In the genomic region with DNA sequence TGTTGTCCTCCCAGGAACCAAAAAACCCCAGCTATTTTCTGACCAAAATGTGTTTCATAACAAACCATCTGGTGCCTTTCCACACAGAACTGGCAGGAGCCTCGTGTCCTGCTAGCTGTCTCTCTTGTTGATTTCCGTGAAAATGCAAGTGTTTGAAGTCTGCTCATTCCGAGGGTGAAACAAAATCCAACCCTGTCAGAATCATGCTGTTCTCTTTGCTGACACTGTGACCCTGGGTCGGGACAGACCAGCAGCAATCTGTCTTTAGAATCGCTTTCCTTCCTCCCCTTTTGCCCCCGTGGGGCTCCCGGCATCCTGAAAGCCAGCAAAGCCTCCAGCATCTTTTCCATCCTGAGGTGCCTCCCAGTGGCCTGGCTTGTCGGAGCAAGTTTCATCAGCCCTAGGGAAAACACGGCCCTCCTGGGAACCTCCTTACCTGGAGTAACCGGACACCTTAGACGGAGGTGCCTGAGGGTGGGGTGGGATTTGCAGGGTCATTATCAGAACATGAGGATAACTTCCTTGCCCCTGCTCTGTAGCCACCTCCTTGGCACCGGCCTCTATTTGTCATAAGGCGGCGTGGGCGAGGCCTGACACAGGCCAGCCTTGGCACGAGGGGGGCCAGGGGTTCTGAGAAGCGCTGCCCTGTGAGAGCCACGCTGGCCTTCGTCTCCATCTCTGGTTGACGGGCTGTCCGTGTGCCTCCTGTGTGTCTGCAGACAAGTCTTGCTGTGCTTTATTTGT, we compare ENCODE assay signal across 8 cellular contexts. TPM values are rescaled to one million over a fixed set of nuclear protein-coding genes. Genes with fewer than 3 reads are reported as not detected.
DNase-seq lines count a peak whose midpoint lies in the region; ATAC-seq and TF ChIP-seq lines count a peak whose summit lies in the region.

No MANE protein-coding gene starts in this region.

- peaks cover 4% of the 10 kb centered on the region for H3F3A ChIP-seq in neural progenitor cell (ENCODE audit: low read depth)

- H3K36me3 Mint-ChIP-seq in endothelial cell (ENCODE audit: low read depth, unreplicated experiment) (peaks cover 12% of the 10 kb centered on the region), neural progenitor cell (no peaks in the 10 kb centered on the region)

- H3K27ac Mint-ChIP-seq in endothelial cell (ENCODE audit: unreplicated experiment): peak overlapping the region; percentile 78
- H3K27ac Mint-ChIP-seq in neural progenitor cell: peak overlapping the region; percentile 74

- H3K9me3 ChIP-seq in neural progenitor cell (ENCODE audit: low read depth): no peaks in the 10 kb centered on the region

- peaks cover 22% of the 10 kb centered on the region for H3K27me3 Mint-ChIP-seq in endothelial cell (ENCODE audit: unreplicated experiment)
- peaks cover 9% of the 10 kb centered on the region for H3K27me3 Mint-ChIP-seq in neural progenitor cell (ENCODE audit: insufficient read depth, low read depth)

- peak; percentile 85 for DNase-seq in DMS 273 treated with DMSO at 0.1 percent for 48 hours (lab: John Stamatoyannopoulos, UW)
- peak; percentile 86 for DNase-seq in NCI-H69 (lab: John Stamatoyannopoulos, UW)
- DNase-seq in endothelial cell (ENCODE audit: low spot score): no peak
- DNase-seq in neural progenitor cell (ENCODE audit: low spot score): peak; percentile 46
- no peak for DNase-seq in activated CD8-positive, alpha-beta memory T cell treated with anti-CD3 and anti-CD28 coated beads for 24 hours
- no peak for DNase-seq in activated CD4-positive, CD25-positive, alpha-beta regulatory T cell treated with anti-CD3 and anti-CD28 coated beads, Interleukin-2, amount 50 U/mL, for 72 hours

- H3K4me3 ChIP-seq in neural progenitor cell: no peak overlapping the region

- H3K36me3 ChIP-seq in neural progenitor cell: no peaks in the 10 kb centered on the region

- H3K4me1 Mint-ChIP-seq in endothelial cell (ENCODE audit: unreplicated experiment) (peaks cover 8% of the 10 kb centered on the region), neural progenitor cell (peaks cover 83% of the 10 kb centered on the region)

- H3K4me3 Mint-ChIP-seq in endothelial cell (ENCODE audit: unreplicated experiment) (peak overlapping the region; percentile 51), neural progenitor cell (peak overlapping the region; percentile 68)

- H3K9ac ChIP-seq in neural progenitor cell: no peak overlapping the region

- no peaks in the 10 kb centered on the region for H3K79me2 ChIP-seq in neural progenitor cell (ENCODE audit: low read depth)

- H3K27me3 ChIP-seq in neural progenitor cell: no peaks in the 10 kb centered on the region

- ATAC-seq in GM19395 (IDR thresholded peaks at IDR 0.05; ENCODE audit: unreplicated experiment) (no peak), HG02759 (IDR thresholded peaks at IDR 0.05; ENCODE audit: unreplicated experiment) (no peak)

- no peak for TF ChIP-seq CTCF in endothelial cell (IDR thresholded peaks at IDR 0.05; ENCODE audit: unreplicated experiment)
- no peak for TF ChIP-seq CTCF in neural progenitor cell (IDR thresholded peaks at IDR 0.05)

- peaks cover 42% of the 10 kb centered on the region for H3K4me1 ChIP-seq in neural progenitor cell

- H3K4me2 ChIP-seq in neural progenitor cell: no peak overlapping the region

- no peak overlapping the region for H3K27ac ChIP-seq in neural progenitor cell

- H3K9me3 Mint-ChIP-seq in endothelial cell (ENCODE audit: unreplicated experiment): no peaks in the 10 kb centered on the region
- H3K9me3 Mint-ChIP-seq in neural progenitor cell: no peaks in the 10 kb centered on the region

- no peak overlapping the region for H2AFZ ChIP-seq in neural progenitor cell (replicated peaks)

- no peaks in the 10 kb centered on the region for H4K20me1 ChIP-seq in neural progenitor cell (ENCODE audit: low read depth)

RNA-seq across cellular contexts. Expression of a gene that starts 24.9 kb away (rescaled TPM):
- total RNA-seq in endothelial cell (ENCODE audit: unreplicated experiment) (23.5 TPM), neural progenitor cell (ENCODE audit: low replicate concordance) (6.5 and 8.6 TPM in 2 replicates)

RNA-seq across cellular contexts. Expression of a gene that starts 48.3 kb away (rescaled TPM):
- total RNA-seq in endothelial cell (ENCODE audit: unreplicated experiment) (29.1 TPM), neural progenitor cell (ENCODE audit: low replicate concordance) (5.3 and 6.8 TPM in 2 replicates)

Comparison
In these comparisons a context has a peak if more than half of its experiments do, and no peak if none do; other contexts are left out.
1. DNase-seq: peak in DMS 273 treated with DMSO at 0.1 percent for 48 hours (single experiment), NCI-H69 (single experiment) and neural progenitor cell (single experiment); none in endothelial cell (single experiment), activated CD8-positive, alpha-beta memory T cell treated with anti-CD3 and anti-CD28 coated beads for 24 hours (single experiment) and activated CD4-positive, CD25-positive, alpha-beta regulatory T cell treated with anti-CD3 and anti-CD28 coated beads, Interleukin-2, amount 50 U/mL, for 72 hours (single experiment).